ENCODE assay signal across 11 cellular contexts in genomic region chr7:20229652-20230500, GRCh38. TPM values are rescaled to one million over a fixed set of nuclear protein-coding genes. Genes with fewer than 3 reads are reported as not detected.
A peak's percentile ranks its signal among the peaks of the same experiment; 100 is the strongest.
DNase-seq lines count a peak whose midpoint lies in the region; FAIRE-seq and TF ChIP-seq lines count a peak whose summit lies in the region.
"Had no signal": no experiment of that assay in that cellular context is flagged by ENCODE, and none has a peak within 500 bp of the region (broad histone marks: within the 10 kb centered on the region; RNA-seq: fewer than 3 reads in every experiment).

No MANE protein-coding gene starts in this region.

- peak overlapping the region; percentile 57 for H3K27ac ChIP-seq in GM23248
- H3K27ac ChIP-seq: PC-9 had no signal

- no peak for TF ChIP-seq POLR2A in GM12891 (IDR thresholded peaks at IDR 0.05; ENCODE audit: low read depth, low read length)

- H2AFZ ChIP-seq in GM23248 = no peak overlapping the region
- H2AFZ ChIP-seq: PC-9 had no signal

- TF ChIP-seq CTCF in fibroblast of villous mesenchyme (IDR thresholded peaks at IDR 0.05; ENCODE audit: insufficient read depth, low read depth, low read length) = no peak

- peaks cover 4% of the 10 kb centered on the region; the same call in 1 of the 2 replicates for H3K9me2 ChIP-seq in GM23248 (ENCODE audit: insufficient read depth)

- 47 to 48% methylated on average over 7 of the region's 7 CpGs for WGBS in GM23248 (ENCODE audit: low coverage in 1 of 2, low lambda C conversion rate in 2 of 2, missing lambda C conversion rate in 2 of 2), 2 experiments

- peak overlapping the region; percentile 1; the same call in 1 of the 2 replicates for H3K9ac ChIP-seq in GM23248

- H3K4me3 ChIP-seq in GM23248 (no peak overlapping the region), fibroblast of villous mesenchyme (ENCODE audit: low read depth, low read length) (no peak overlapping the region), skeletal muscle cell (ENCODE audit: low read depth, low read length) (no peak overlapping the region), H7 (ENCODE audit: insufficient read depth, low read depth, low read length) (no peak overlapping the region)
- H3K4me3 ChIP-seq: PC-9 had no signal

- no peak for FAIRE-seq in GM12891 (lab: Jason Lieb, UNC)

- H3K79me2 ChIP-seq in GM23248 (ENCODE audit: insufficient read depth) = no peaks in the 10 kb centered on the region

- no peaks in the 10 kb centered on the region for H3K9me3 ChIP-seq in GM23248 (ENCODE audit: low read depth)

- H3K4me1 ChIP-seq in GM23248 (ENCODE audit: insufficient read depth) = peaks cover 27% of the 10 kb centered on the region

- no peaks in the 10 kb centered on the region for H4K20me1 ChIP-seq in GM23248 (ENCODE audit: insufficient read depth)

- in situ Hi-C loops in GM23248 (cut with MboI) (no loop called here), SK-MEL-5 (cut with HindIII; ENCODE audit: low pct_unique_long_range_greater_than_20kb, low sequenced_read_pairs) (no loop called here)

- H3K36me3 ChIP-seq in GM23248 (ENCODE audit: low read depth) (no peaks in the 10 kb centered on the region), H7 (replicated peaks; ENCODE audit: control insufficient read depth, insufficient read depth, low read length) (no peaks in the 10 kb centered on the region)

- peak overlapping the region; percentile 9 for H3K4me2 ChIP-seq in GM23248 (ENCODE audit: unreplicated experiment)
- H3K4me2 ChIP-seq: PC-9 had no signal

- H3F3A ChIP-seq in GM23248 (ENCODE audit: insufficient read depth) = peaks cover 13% of the 10 kb centered on the region; the same call in 1 of the 2 replicates

- no peaks in the 10 kb centered on the region for H3K27me3 ChIP-seq in GM23248 (replicated peaks; ENCODE audit: insufficient read depth)
- no peaks in the 10 kb centered on the region for H3K27me3 ChIP-seq in H7 (ENCODE audit: control insufficient read depth, insufficient read depth, low read length)

- DNase-seq in GM23248 (peak; percentile 90), SK-MEL-5 (ENCODE audit: low read depth, low spot score) (peak; percentile 35), fibroblast of villous mesenchyme (ENCODE audit: low read depth) (peak; percentile 93), skeletal muscle cell (ENCODE audit: low read depth) (peak; percentile 65), H7 (no peak), NCI-H1105 treated with DMSO at 0.1 percent for 48 hours (lab: John Stamatoyannopoulos, UW) (no peak), NCI-H748 (lab: John Stamatoyannopoulos, UW; ENCODE audit: unreplicated experiment) (no peak), GM12891 (ENCODE audit: insufficient read length, low spot score) (no peak)
- DNase-seq: activated CD4-positive, alpha-beta T cell treated with anti-CD3 and anti-CD28 coated beads for 36 hours; nephron progenitor cell had no signal

TF ChIP-seq in GM12891, 5 proteins besides CTCF, POLR2A, EP300 and RAD21:
- TF ChIP-seq PAX5 (IDR thresholded peaks at IDR 0.05; ENCODE audit: insufficient read depth, low read length, severe bottlenecking) = no peak
- no peak for TF ChIP-seq POU2F2 (IDR thresholded peaks at IDR 0.05; ENCODE audit: low read depth, low read length)
- no peak for TF ChIP-seq POLR2AphosphoS5 (IDR thresholded peaks at IDR 0.05; ENCODE audit: low read depth, low read length)
- TF ChIP-seq SPI1 (IDR thresholded peaks at IDR 0.05; ENCODE audit: low read depth, low read length) = no peak
- no peak for TF ChIP-seq TAF1 (IDR thresholded peaks at IDR 0.05; ENCODE audit: low read depth, low read length)

RNA-seq across cellular contexts. Expression of gene MACC1, which starts 12.7 kb away (rescaled TPM):
- total RNA-seq in GM23248 (2014; rRNA removed; shearing (Covaris generic)) = 0.11 and 0.13 TPM in 2 replicates
- 0.03 and 0.05 TPM in 2 replicates for polyA plus RNA-seq in GM23248 (2016; fragmentation: Nextera tagmentation; extraction: Ambion mirVana)
- 1.2 and 1.4 TPM in 2 replicates for total RNA-seq in SK-MEL-5 (2014; rRNA removed; shearing (Covaris generic))
- 0.41 and 0.44 TPM in 2 replicates for polyA plus RNA-seq in SK-MEL-5 (2015; cell fraction: cytosol; rRNA removed)
- polyA plus RNA-seq in SK-MEL-5 (2015; cell fraction: nucleus; rRNA removed) = 1.8 and 3.2 TPM in 2 replicates
- under 0.01 TPM in 2 replicates for total RNA-seq in fibroblast of villous mesenchyme
- total RNA-seq in H7 (2014; rRNA removed; shearing (Covaris generic)) = 0.21 and 0.67 TPM in 2 replicates
- 0.64 TPM for polyA plus RNA-seq in GM12891 (2012; ENCODE audit: low read depth, missing spikeins)

Comparison
In these comparisons a context has a peak if more than half of its experiments do, and no peak if none do; other contexts are left out.
1. DNase-seq: peak in GM23248 (single experiment), SK-MEL-5 (single experiment), fibroblast of villous mesenchyme (single experiment) and skeletal muscle cell (single experiment); none in H7 (single experiment), NCI-H1105 treated with DMSO at 0.1 percent for 48 hours (single experiment), NCI-H748 (single experiment) and GM12891 (single experiment).